Comparison of ENCODE assay signal across 10 cellular contexts in genomic region chr21:34844924-34845238, GRCh38.
DNase-seq lines count a peak whose midpoint lies in the region; ATAC-seq, FAIRE-seq and TF ChIP-seq lines count a peak whose summit lies in the region.
"Had no signal": no experiment of that assay in that cellular context is flagged by ENCODE, and none has a peak within 500 bp of the region (broad histone marks: within the 10 kb centered on the region; RNA-seq: fewer than 3 reads in every experiment).

No MANE protein-coding gene starts in this region.

- no peak for FAIRE-seq in frontal cortex (lab: Jason Lieb, UNC)

- no peak overlapping the region for H3K4me3 Mint-ChIP-seq in central memory CD8-positive, alpha-beta T cell
- no peak overlapping the region for H3K4me3 Mint-ChIP-seq in progenitor cell of endocrine pancreas (ENCODE audit: low read depth)

- peaks cover 57 to 60% of the 10 kb centered on the region in 2 experiments for H3K4me1 ChIP-seq in HCT116 (ENCODE audit: control insufficient read depth in 1 of 2, insufficient read depth in 2 of 2, low read length in 2 of 2)

- H3K9me3 Mint-ChIP-seq in central memory CD8-positive, alpha-beta T cell = no peaks in the 10 kb centered on the region
- no peaks in the 10 kb centered on the region for H3K9me3 Mint-ChIP-seq in progenitor cell of endocrine pancreas (ENCODE audit: low read depth)

- BruUV-seq in HCT116 (replicated peaks; lab: Mats Ljungman, UMichigan) = no TSS peak

- H4K20me1 ChIP-seq in HCT116 (ENCODE audit: insufficient read depth) = no peaks in the 10 kb centered on the region

- H3K27ac ChIP-seq in HCT116 (ENCODE audit: low read depth, low read length) = peak overlapping the region; percentile 65; the same call in 1 of the 2 replicates
- H3K27ac ChIP-seq: ovary had no signal

- H3K4me2 ChIP-seq in HCT116 (ENCODE audit: low read length) = peak overlapping the region; percentile 80

- H3K27ac Mint-ChIP-seq in central memory CD8-positive, alpha-beta T cell (ENCODE audit: low read depth) = peak overlapping the region; percentile 47
- peak overlapping the region; percentile 90 for H3K27ac Mint-ChIP-seq in progenitor cell of endocrine pancreas

- TF ChIP-seq CTCF in HCT116 (IDR thresholded peaks at IDR 0.05 in 2 of 3, conservative IDR thresholded peaks at IDR 0.05 in 1 of 3; ENCODE audit: borderline replicate concordance in 1 of 3, insufficient read depth in 1 of 3, low read depth in 2 of 3, low read length in 2 of 3) (no peak), progenitor cell of endocrine pancreas (IDR thresholded peaks at IDR 0.05; ENCODE audit: unreplicated experiment) (no peak)

- H3K9me3 ChIP-seq in HCT116 (ENCODE audit: control insufficient read depth in 1 of 2, insufficient read depth in 1 of 2, low read depth in 1 of 2, low read length in 2 of 2) = no peaks in the 10 kb centered on the region
- H3K9me3 ChIP-seq: ovary had no signal

- TF ChIP-seq POLR2A in HCT116 (IDR thresholded peaks at IDR 0.05; ENCODE audit: borderline replicate concordance, extremely low read depth, insufficient read depth, insufficient read length) = no peak

- no peak overlapping the region for H2AFZ ChIP-seq in HCT116 (ENCODE audit: low read depth, low read length, poor library complexity, severe bottlenecking)

- H3K4me1 Mint-ChIP-seq in central memory CD8-positive, alpha-beta T cell = peaks cover 47% of the 10 kb centered on the region
- H3K4me1 Mint-ChIP-seq in progenitor cell of endocrine pancreas (ENCODE audit: low read depth) = peaks cover 25% of the 10 kb centered on the region

- POLR2A ChIA-PET in HCT116 (lab: Charles Lee) = interaction anchor here (1.1 kb wide), 1 partner anchor 43 kb away, joined by 3 read pairs; no protein-coding TSS in a partner anchor

- H3K9ac ChIP-seq in HCT116 (ENCODE audit: low read length) = peak overlapping the region; percentile 57; the same call in 1 of the 2 replicates

- CTCF ChIA-PET in HCT116 (lab: Charles Lee) = interaction anchor here (1.1 kb wide), 1 partner anchor 10 kb away, joined by 4 read pairs; no protein-coding TSS in a partner anchor

- H3K9me2 ChIP-seq in HCT116 (ENCODE audit: insufficient read depth) = no peaks in the 10 kb centered on the region

- H3K27me3 ChIP-seq in HCT116 (ENCODE audit: insufficient read depth, low read length) = no peaks in the 10 kb centered on the region
- H3K27me3 ChIP-seq: ovary had no signal

- H3K27me3 Mint-ChIP-seq in central memory CD8-positive, alpha-beta T cell = no peaks in the 10 kb centered on the region
- H3K27me3 Mint-ChIP-seq in progenitor cell of endocrine pancreas = peaks cover 12% of the 10 kb centered on the region

- no peak overlapping the region for H3K4me3 ChIP-seq in HCT116 (replicated peaks in 1 of 2; ENCODE audit: low read depth in 1 of 2, low read length in 2 of 2)
- H3K4me3 ChIP-seq: ovary had no signal

- intact Hi-C loops in HCT116 (cut with micrococcal nuclease) = no loop called here

- DNase-seq in HCT116 (ENCODE audit: low read depth, low spot score) = no peak
- DNase-seq in NCI-H2171 (lab: John Stamatoyannopoulos, UW) = peak; percentile 39
- no peak for DNase-seq in central memory CD8-positive, alpha-beta T cell (ENCODE audit: low spot score in 2 of 2)
- no peak for DNase-seq in progenitor cell of endocrine pancreas (ENCODE audit: low spot score, unreplicated experiment)
- DNase-seq in frontal cortex (ENCODE audit: low spot score in 2 of 2) = no peak
- no peak for DNase-seq in RKO (ENCODE audit: low spot score)
- DNase-seq: NCI-H524 treated with DMSO at 0.1 percent for 48 hours had no signal

- no peak for TF ChIP-seq RAD21 in HCT116 (IDR thresholded peaks at IDR 0.05; ENCODE audit: low read depth)

- H3K36me3 Mint-ChIP-seq in central memory CD8-positive, alpha-beta T cell (ENCODE audit: insufficient read depth) = peaks cover 33% of the 10 kb centered on the region
- no peaks in the 10 kb centered on the region for H3K36me3 Mint-ChIP-seq in progenitor cell of endocrine pancreas (ENCODE audit: insufficient read depth)

- H3K36me3 ChIP-seq in HCT116 (ENCODE audit: control insufficient read depth in 1 of 2, insufficient read depth in 2 of 2, low read length in 2 of 2) = peaks cover 0 to 16% of the 10 kb centered on the region in 2 experiments; a peak in 1 of 4 replicates
- H3K36me3 ChIP-seq: ovary had no signal

- RAD21 ChIA-PET in HCT116 (lab: Charles Lee; ENCODE audit: low non-redundant PET in 1 of 2, low total read pairs in 2 of 2, uncharacterized antibody in 2 of 2, unreplicated experiment in 2 of 2) = interaction anchor here in 1 of 2 experiments (1.5 kb wide), 2 partner anchors 8 to 99 kb away, joined by 4 to 9 read pairs; no protein-coding TSS in a partner anchor

- H3K79me2 ChIP-seq in HCT116 (ENCODE audit: insufficient read depth, low read length) = peaks cover 27% of the 10 kb centered on the region

- ATAC-seq in HCT116 = no peak
- ATAC-seq in central memory CD8-positive, alpha-beta T cell (replicated peaks; ENCODE audit: extremely low read depth, poor library complexity, severe bottlenecking) = no peak
- no peak for ATAC-seq in GM19023 (IDR thresholded peaks at IDR 0.05; ENCODE audit: unreplicated experiment)
- no peak for ATAC-seq in HG02588 (IDR thresholded peaks at IDR 0.05; ENCODE audit: unreplicated experiment)

TF ChIP-seq in HCT116, 20 proteins besides CTCF, POLR2A, EP300 and RAD21 (continues in another document):
- TF ChIP-seq EGR1 (IDR thresholded peaks at IDR 0.05; ENCODE audit: low read depth) = no peak
- TF ChIP-seq POLR2AphosphoS5 (IDR thresholded peaks at IDR 0.05; ENCODE audit: low read depth, low read length) = no peak
- no peak for TF ChIP-seq ATF3 (IDR thresholded peaks at IDR 0.05)
- TF ChIP-seq SP1 (IDR thresholded peaks at IDR 0.05; ENCODE audit: low read depth) = no peak
- no peak for TF ChIP-seq ZBTB33 (IDR thresholded peaks at IDR 0.05; ENCODE audit: extremely low read depth, insufficient replicate concordance, low read length)
- no peak for TF ChIP-seq SIN3A (IDR thresholded peaks at IDR 0.05; ENCODE audit: low read depth)
- TF ChIP-seq MAX (IDR thresholded peaks at IDR 0.05) = no peak
- TF ChIP-seq SRF (IDR thresholded peaks at IDR 0.05; ENCODE audit: low read depth) = no peak
- no peak for TF ChIP-seq ZNF274 (IDR thresholded peaks at IDR 0.05; ENCODE audit: low read depth, low read length)
- TF ChIP-seq FOSL1 (IDR thresholded peaks at IDR 0.05; ENCODE audit: low read depth) = no peak
- TF ChIP-seq ZFX (IDR thresholded peaks at IDR 0.05) = no peak
- no peak for TF ChIP-seq CEBPB (IDR thresholded peaks at IDR 0.05; ENCODE audit: low read depth)
- no peak for TF ChIP-seq REST (IDR thresholded peaks at IDR 0.05; ENCODE audit: low read depth)
- TF ChIP-seq ELF1 (IDR thresholded peaks at IDR 0.05; ENCODE audit: borderline replicate concordance, low read depth) = no peak
- no peak for TF ChIP-seq TCF7L2 (IDR thresholded peaks at IDR 0.05; ENCODE audit: borderline replicate concordance, extremely low read depth, insufficient read depth, insufficient read length)
- no peak for TF ChIP-seq EZH2phosphoT487 (IDR thresholded peaks at IDR 0.05; ENCODE audit: borderline replicate concordance)
- TF ChIP-seq EZH2 (IDR thresholded peaks at IDR 0.05) = no peak
- no peak for TF ChIP-seq JUND (IDR thresholded peaks at IDR 0.05)
